In the genomic region with DNA sequence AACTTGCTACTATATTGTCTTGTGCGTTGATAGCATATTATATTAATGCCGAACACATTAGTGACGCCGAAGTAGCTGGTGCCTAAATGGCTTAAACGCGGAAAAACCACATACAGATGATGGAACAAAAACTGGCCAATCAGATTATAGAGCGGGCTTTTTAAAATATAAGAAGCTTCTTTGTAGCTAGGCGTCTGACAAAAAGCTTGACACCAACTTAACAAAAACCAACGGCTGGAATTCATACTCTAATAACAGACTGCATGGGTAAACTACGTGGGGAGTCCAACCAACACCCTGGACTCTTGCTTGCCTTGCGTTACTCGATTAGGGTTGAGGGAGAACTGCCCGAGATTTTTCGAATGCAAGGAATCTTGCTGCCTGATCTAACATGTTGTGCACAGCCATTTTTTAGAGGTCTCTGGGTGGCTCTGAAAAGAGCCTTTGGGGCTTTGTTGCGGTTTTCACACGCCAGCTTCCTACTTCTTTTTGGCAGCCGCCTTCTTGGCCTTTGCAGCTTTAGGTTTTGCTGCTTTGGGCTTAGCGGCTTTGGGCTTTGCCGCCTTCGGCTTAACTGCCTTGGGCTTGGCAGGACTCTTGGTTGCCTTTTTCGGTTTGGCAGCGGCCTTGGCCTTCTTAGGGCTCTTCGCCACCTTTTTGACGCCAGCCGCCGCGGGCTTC, we compare ENCODE assay signal across 9 cellular contexts. TPM values are rescaled to one million over a fixed set of nuclear protein-coding genes. Genes with fewer than 3 reads are reported as not detected.
A peak's percentile ranks its signal among the peaks of the same experiment; 100 is the strongest.
DNase-seq lines count a peak whose midpoint lies in the region; ATAC-seq and TF ChIP-seq lines count a peak whose summit lies in the region.
"Had no signal": no experiment of that assay in that cellular context is flagged by ENCODE, and none has a peak within 500 bp of the region (broad histone marks: within the 10 kb centered on the region; RNA-seq: fewer than 3 reads in every experiment).

No MANE protein-coding gene starts in this region.

- H4K20me1 ChIP-seq in BLaER1 treated with 17β-estradiol and CSF1 and Interleukin-3, amounts not matched to agents 10 nM and 100 nM: peaks cover 0 to 8% (median 0%) of the 10 kb centered on the region in 11 experiments; a peak in 3 of 22 replicates

- DNase-seq in GM20000 (ENCODE audit: low spot score): peak; percentile 63
- peak; percentile 70 for DNase-seq in NCI-H1436 treated with DMSO at 0.1 percent for 48 hours (lab: John Stamatoyannopoulos, UW)
- DNase-seq in WTC11 (ENCODE audit: low spot score): no peak
- no peak for DNase-seq in type B pancreatic cell (ENCODE audit: extremely low spot score, unreplicated experiment)

- H3K36me3 ChIP-seq in BLaER1 treated with 17β-estradiol and CSF1 and Interleukin-3, amounts not matched to agents 10 nM and 100 nM: no peaks in the 10 kb centered on the region
- no peaks in the 10 kb centered on the region for H3K36me3 ChIP-seq in endocrine pancreas (ENCODE audit: control insufficient read depth, insufficient read depth, low read length)
- H3K36me3 ChIP-seq in mucosa of rectum (ENCODE audit: control insufficient read depth in 2 of 2, insufficient read depth in 2 of 2, low read length in 2 of 2): no peaks in the 10 kb centered on the region

- POLR2A ChIA-PET in WTC11 (lab: Charles Lee): interaction anchor here (0.6 to 12.2 kb wide), 36 partner anchors 8 to 1846 kb away, joined by 3 to 817 read pairs (median 14); a partner anchor contains a TSS

- H3K4me1 ChIP-seq in BLaER1 treated with 17β-estradiol and CSF1 and Interleukin-3, amounts not matched to agents 10 nM and 100 nM: peaks cover 41 to 67% (median 56%) of the 10 kb centered on the region in 10 experiments
- H3K4me1 ChIP-seq in endocrine pancreas (ENCODE audit: control insufficient read depth, insufficient read depth, low read length): no peaks in the 10 kb centered on the region
- H3K4me1 ChIP-seq in mucosa of rectum (ENCODE audit: control insufficient read depth in 2 of 2, insufficient read depth in 2 of 2, low read length in 2 of 2): peaks cover 21 to 26% of the 10 kb centered on the region in 2 donors

- H3K4me1 Mint-ChIP-seq in WTC11: peaks cover 37% of the 10 kb centered on the region
- H3K4me1 Mint-ChIP-seq in type B pancreatic cell (ENCODE audit: unreplicated experiment): peaks cover 17% of the 10 kb centered on the region

- peaks cover 13% of the 10 kb centered on the region for H3K9me3 Mint-ChIP-seq in WTC11
- peaks cover 9% of the 10 kb centered on the region for H3K9me3 Mint-ChIP-seq in type B pancreatic cell

- H3K9me3 ChIP-seq in BLaER1 treated with 17β-estradiol and CSF1 and Interleukin-3, amounts not matched to agents 10 nM and 100 nM (replicated peaks in 1 of 11): peaks cover 0 to 10% (median 7%) of the 10 kb centered on the region in 11 experiments; a peak in 14 of 22 replicates
- H3K9me3 ChIP-seq in endocrine pancreas (ENCODE audit: control insufficient read depth, low read length): no peaks in the 10 kb centered on the region
- H3K9me3 ChIP-seq in mucosa of rectum (ENCODE audit: control insufficient read depth in 2 of 2, low read length in 2 of 2): no peaks in the 10 kb centered on the region

- H3K36me3 Mint-ChIP-seq in WTC11 (peaks cover 11% of the 10 kb centered on the region; the same call in 1 of the 2 replicates), type B pancreatic cell (peaks cover 5% of the 10 kb centered on the region)

- H3K27ac ChIP-seq in BLaER1 treated with 17β-estradiol and CSF1 and Interleukin-3, amounts not matched to agents 10 nM and 100 nM: peak overlapping the region; percentile 41 to 97 (median 92); a peak in 21 of 22 replicates
- H3K27ac ChIP-seq in mucosa of rectum (ENCODE audit: low read depth in 2 of 2, low read length in 2 of 2): peak overlapping the region; percentile 88 to 89

- H3K27me3 ChIP-seq in BLaER1 treated with 17β-estradiol and CSF1 and Interleukin-3, amounts not matched to agents 10 nM and 100 nM: no peaks in the 10 kb centered on the region
- H3K27me3 ChIP-seq in endocrine pancreas (ENCODE audit: control insufficient read depth, insufficient read depth, low read length): peaks cover 36% of the 10 kb centered on the region
- H3K27me3 ChIP-seq in mucosa of rectum (ENCODE audit: control insufficient read depth in 2 of 2, insufficient read depth in 2 of 2, low read length in 2 of 2): no peaks in the 10 kb centered on the region

- peak overlapping the region; percentile 78 to 95 (median 89) for H3K9ac ChIP-seq in BLaER1 treated with 17β-estradiol and CSF1 and Interleukin-3, amounts not matched to agents 10 nM and 100 nM
- H3K9ac ChIP-seq in endocrine pancreas (ENCODE audit: control insufficient read depth, insufficient read depth, low read length) (no peak overlapping the region), mucosa of rectum (ENCODE audit: low read depth in 1 of 2, low read length in 2 of 2) (peak overlapping the region; percentile 76 to 83)

- H3K27me3 Mint-ChIP-seq in WTC11 (ENCODE audit: low read depth): peaks cover 4% of the 10 kb centered on the region; the same call in 1 of the 2 replicates
- peaks cover 3% of the 10 kb centered on the region for H3K27me3 Mint-ChIP-seq in type B pancreatic cell

- H3K4me2 ChIP-seq in BLaER1 treated with 17β-estradiol and CSF1 and Interleukin-3, amounts not matched to agents 10 nM and 100 nM: peak overlapping the region; percentile 87 to 99 (median 96)

- peak overlapping the region; percentile 64 to 83 (median 72) for H3K4me3 ChIP-seq in BLaER1 treated with 17β-estradiol and CSF1 and Interleukin-3, amounts not matched to agents 10 nM and 100 nM
- H3K4me3 ChIP-seq in endocrine pancreas (ENCODE audit: control insufficient read depth, insufficient read depth, low read length) (peak overlapping the region; percentile 11), mucosa of rectum (ENCODE audit: low read length in 2 of 2) (peak overlapping the region; percentile 78 to 85)

- peak overlapping the region; percentile 100 for H3K27ac Mint-ChIP-seq in WTC11
- H3K27ac Mint-ChIP-seq in type B pancreatic cell: peak overlapping the region; percentile 92

- peak; percentile 7 for ATAC-seq in WTC11
- no peak for ATAC-seq in HG03108 (IDR thresholded peaks at IDR 0.05; ENCODE audit: unreplicated experiment)

- peak overlapping the region; percentile 97 for H3K4me3 Mint-ChIP-seq in WTC11
- peak overlapping the region; percentile 97 for H3K4me3 Mint-ChIP-seq in type B pancreatic cell

- CTCF ChIA-PET in WTC11 (lab: Charles Lee): interaction anchor here (1.3 to 4.3 kb wide), 5 partner anchors 23 to 30 kb away, joined by 5 to 17 read pairs (median 5); a partner anchor contains a TSS

- no peak for TF ChIP-seq CTCF in GM20000 (IDR thresholded peaks at IDR 0.05; ENCODE audit: extremely low read depth, missing control alignments)
- no peak for TF ChIP-seq CTCF in WTC11 (IDR thresholded peaks at IDR 0.05)
- no peak for TF ChIP-seq CTCF in type B pancreatic cell (conservative IDR thresholded peaks at IDR 0.05)

TF ChIP-seq in WTC11, 78 proteins besides CTCF, POLR2A, EP300 and RAD21 (continues in another document):
- TF ChIP-seq, protein P1, sequence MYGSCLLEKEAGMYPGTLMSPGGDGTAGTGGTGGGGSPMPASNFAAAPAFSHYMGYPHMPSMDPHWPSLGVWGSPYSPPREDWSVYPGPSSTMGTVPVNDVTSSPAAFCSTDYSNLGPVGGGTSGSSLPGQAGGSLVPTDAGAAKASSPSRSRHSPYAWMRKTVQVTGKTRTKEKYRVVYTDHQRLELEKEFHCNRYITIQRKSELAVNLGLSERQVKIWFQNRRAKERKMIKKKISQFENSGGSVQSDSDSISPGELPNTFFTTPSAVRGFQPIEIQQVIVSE (CRISPR knock-in tag; IDR thresholded peaks at IDR 0.05; ENCODE audit: borderline replicate concordance): peak; percentile 85
- no peak for TF ChIP-seq NFE2L1 (CRISPR knock-in tag; IDR thresholded peaks at IDR 0.05)
- TF ChIP-seq ESRRA (CRISPR knock-in tag; IDR thresholded peaks at IDR 0.05; ENCODE audit: borderline replicate concordance): no peak
- TF ChIP-seq FOXP4 (CRISPR knock-in tag; IDR thresholded peaks at IDR 0.05): peak; percentile 19; the same call in 1 of the 2 replicates
- TF ChIP-seq TEAD1 (CRISPR knock-in tag; IDR thresholded peaks at IDR 0.05): peak; percentile 4; the same call in 1 of the 2 replicates

RNA-seq across cellular contexts. Expression of gene OR2B2, which starts 45.7 kb away (rescaled TPM):
- total RNA-seq in WTC11 (2021) (not detected in 3 replicates), type B pancreatic cell (ENCODE audit: low replicate concordance) (not detected in 2 replicates)
- total RNA-seq: subcutaneous adipose tissue had no signal

Comparison
In these comparisons a context has a peak if more than half of its experiments do, and no peak if none do; other contexts are left out.
1. H3K4me3 ChIP-seq: peak in every context shown above with its lines; median percentile 82 in mucosa of rectum; 72 in BLaER1 treated with 17β-estradiol and CSF1 and Interleukin-3, amounts not matched to agents 10 nM and 100 nM; 11 in endocrine pancreas.
2. DNase-seq: peak in GM20000 (single experiment) and NCI-H1436 treated with DMSO at 0.1 percent for 48 hours (single experiment); none in WTC11 (single experiment) and type B pancreatic cell (single experiment).